ENCODE assay signal across 16 cellular contexts in genomic region chr7:88337556-88337955, GRCh38. TPM values are rescaled to one million over a fixed set of nuclear protein-coding genes. Genes with fewer than 3 reads are reported as not detected.
DNase-seq lines count a peak whose midpoint lies in the region; ATAC-seq, FAIRE-seq and TF ChIP-seq lines count a peak whose summit lies in the region.
"Had no signal": no experiment of that assay in that cellular context is flagged by ENCODE, and none has a peak within 500 bp of the region (broad histone marks: within the 10 kb centered on the region; RNA-seq: fewer than 3 reads in every experiment).

No MANE protein-coding gene starts in this region.

- no peaks in the 10 kb centered on the region for H3K9me3 ChIP-seq in astrocyte (ENCODE audit: insufficient read depth, low read depth, low read length)
- H3K9me3 ChIP-seq: sigmoid colon had no signal

- no peak for ATAC-seq in GM21529 (IDR thresholded peaks at IDR 0.05; ENCODE audit: unreplicated experiment)
- ATAC-seq in HG03432 (IDR thresholded peaks at IDR 0.05; ENCODE audit: unreplicated experiment), result no peak
- no peak for ATAC-seq in HG03025 (IDR thresholded peaks at IDR 0.05; ENCODE audit: low FRiP score, unreplicated experiment)

- no peak for TF ChIP-seq CTCF in astrocyte (IDR thresholded peaks at IDR 0.05; ENCODE audit: insufficient read depth, low read depth, low read length)

- H3K9ac ChIP-seq in astrocyte (ENCODE audit: low read length), result no peak overlapping the region

- H3K27me3 Mint-ChIP-seq in astrocyte (ENCODE audit: low read depth, unreplicated experiment), result peaks cover 7% of the 10 kb centered on the region

- no peaks in the 10 kb centered on the region for H3K36me3 ChIP-seq in astrocyte (ENCODE audit: insufficient read depth, low read length)
- H3K36me3 ChIP-seq: sigmoid colon had no signal

- H3K4me1 Mint-ChIP-seq in astrocyte (ENCODE audit: low read depth, unreplicated experiment), result peaks cover 7% of the 10 kb centered on the region
- H3K4me1 Mint-ChIP-seq: H9 had no signal

- no peaks in the 10 kb centered on the region for H3K9me3 Mint-ChIP-seq in astrocyte (ENCODE audit: unreplicated experiment)
- H3K9me3 Mint-ChIP-seq: activated CD4-positive, alpha-beta memory T cell treated with anti-CD3 and anti-CD28 coated beads for 36 hours; H9 had no signal

- no peaks in the 10 kb centered on the region for H4K20me1 ChIP-seq in astrocyte (ENCODE audit: insufficient read depth, low read length)

- no peak overlapping the region for H2AFZ ChIP-seq in astrocyte (ENCODE audit: low read depth, low read length)

- H3K27ac Mint-ChIP-seq in astrocyte (ENCODE audit: unreplicated experiment), result no peak overlapping the region
- H3K27ac Mint-ChIP-seq: activated CD4-positive, alpha-beta memory T cell treated with anti-CD3 and anti-CD28 coated beads for 36 hours; H9 had no signal

- no peak overlapping the region for H3K4me3 ChIP-seq in astrocyte (ENCODE audit: insufficient read depth, low read depth, low read length)
- H3K4me3 ChIP-seq: sigmoid colon had no signal

- DNase-seq in Daoy (ENCODE audit: low read depth) (peak; percentile 46), HT1080 (ENCODE audit: low read depth) (peak; percentile 84), astrocyte (ENCODE audit: low read depth) (peak; percentile 59), glomerular visceral epithelial cell (ENCODE audit: extremely low spot score) (peak; percentile 46), NCI-H774 (lab: John Stamatoyannopoulos, UW) (no peak)
- DNase-seq: activated CD4-positive, alpha-beta memory T cell treated with anti-CD3 and anti-CD28 coated beads for 36 hours; activated effector memory CD4-positive, alpha-beta T cell treated with Interleukin-2 at 50 U/mL for 16 hours; GF-D8; H9; NCI-H1417; NCI-H524; sigmoid colon had no signal

- H3K4me2 ChIP-seq in astrocyte (ENCODE audit: low read length), result peak overlapping the region; percentile 6

- H3K4me1 ChIP-seq in astrocyte (ENCODE audit: insufficient read depth, low read length), result no peaks in the 10 kb centered on the region
- H3K4me1 ChIP-seq: sigmoid colon had no signal

- H3K27ac ChIP-seq in astrocyte (ENCODE audit: low read depth, low read length), result no peak overlapping the region
- H3K27ac ChIP-seq: C4-2B, sigmoid colon had no signal

- peaks cover 3% of the 10 kb centered on the region for H3K27me3 ChIP-seq in astrocyte (ENCODE audit: insufficient read depth, low read length)
- H3K27me3 ChIP-seq: sigmoid colon had no signal

- no peak for FAIRE-seq in astrocyte (lab: Jason Lieb, UNC)

- H3K4me3 Mint-ChIP-seq in astrocyte (ENCODE audit: unreplicated experiment), result no peak overlapping the region
- H3K4me3 Mint-ChIP-seq: activated CD4-positive, alpha-beta memory T cell treated with anti-CD3 and anti-CD28 coated beads for 36 hours; H9 had no signal

- no peaks in the 10 kb centered on the region for H3K36me3 Mint-ChIP-seq in astrocyte (ENCODE audit: low read depth, unreplicated experiment)
- H3K36me3 Mint-ChIP-seq: activated CD4-positive, alpha-beta memory T cell treated with anti-CD3 and anti-CD28 coated beads for 36 hours had no signal

- no peaks in the 10 kb centered on the region for H3K79me2 ChIP-seq in astrocyte (ENCODE audit: insufficient read depth, low read length)

RNA-seq across cellular contexts. Expression of gene STEAP4, which starts 30.9 kb away (rescaled TPM):
- not detected in 2 replicates for total RNA-seq in Daoy (2014; rRNA removed; shearing (Covaris generic))
- not detected in 2 replicates for total RNA-seq in HT1080 (2014; rRNA removed; shearing (Covaris generic))
- polyA plus RNA-seq in HT1080 (2015; cell fraction: cytosol; rRNA removed), result 0.01 TPM in 1 of 2 replicates, not detected in the other
- polyA plus RNA-seq in HT1080 (2015; cell fraction: nucleus; rRNA removed), result not detected in 2 replicates
- total RNA-seq in astrocyte, result not detected in 2 replicates
- total RNA-seq: activated CD4-positive, alpha-beta memory T cell treated with anti-CD3 and anti-CD28 coated beads for 36 hours; H9 had no signal
